Comparison of ENCODE assay signal across 9 cellular contexts in the genomic region with DNA sequence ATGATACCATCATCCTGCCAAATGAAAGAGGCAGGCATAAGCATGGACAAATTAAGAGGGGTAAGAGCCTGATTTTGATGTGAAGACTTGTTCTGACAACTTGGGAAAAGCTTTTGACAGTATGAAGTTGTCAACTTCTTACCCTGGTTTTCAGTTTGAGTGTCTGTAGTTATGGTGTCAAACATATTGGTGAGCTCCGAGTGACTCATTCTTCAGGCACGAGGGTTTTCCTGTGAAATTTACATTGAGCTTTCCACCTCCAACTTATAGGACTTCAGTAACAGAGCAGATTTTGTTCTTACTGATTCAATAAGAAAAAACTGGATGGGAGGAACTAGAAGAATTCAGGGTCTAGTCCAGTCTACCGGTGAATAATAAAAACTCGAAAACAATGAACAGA. TPM values are rescaled to one million over a fixed set of nuclear protein-coding genes. Genes with fewer than 3 reads are reported as not detected.
A peak's percentile ranks its signal among the peaks of the same experiment; 100 is the strongest.
DNase-seq lines count a peak whose midpoint lies in the region; TF ChIP-seq lines count a peak whose summit lies in the region.
"Not testable (repeated sequence)": the region's sequence is repeated elsewhere in the genome, so short reads cannot be mapped to it uniquely, and the experiment has no call there.
"Had no signal": no experiment of that assay in that cellular context is flagged by ENCODE, and none has a peak within 500 bp of the region (broad histone marks: within the 10 kb centered on the region; RNA-seq: fewer than 3 reads in every experiment).

No MANE protein-coding gene starts in this region.

- not testable (repeated sequence) for H3K9me3 Mint-ChIP-seq in MCF 10A (ENCODE audit: unreplicated experiment)

- H3K4me3 Mint-ChIP-seq in MCF 10A (ENCODE audit: unreplicated experiment): not testable (repeated sequence)

- not testable (repeated sequence) for H3K27me3 ChIP-seq in PC-9 (ENCODE audit: insufficient read depth, low read depth); fibroblast of lung (ENCODE audit: control insufficient read depth, insufficient read depth, low read length)

- not testable (repeated sequence) for H3K4me2 ChIP-seq in PC-9; fibroblast of lung (ENCODE audit: extremely low read depth, insufficient read depth, low read length)

- H3K9me2 ChIP-seq in PC-9 (ENCODE audit: insufficient read depth): not testable (repeated sequence)

- not testable (repeated sequence) for H3K4me3 ChIP-seq in PC-9; fibroblast of lung (replicated peaks in 1 of 4; ENCODE audit: control extremely low read depth in 1 of 4, insufficient read depth in 1 of 4, low read depth in 3 of 4, low read length in 4 of 4)

- not testable (repeated sequence) for H3K9ac ChIP-seq in fibroblast of lung (ENCODE audit: insufficient read depth, low read length)

- not testable (repeated sequence) for BruUV-seq in PC-9 (replicated peaks; lab: Mats Ljungman, UMichigan); MCF 10A (replicated peaks; lab: Mats Ljungman, UMichigan)

- not testable (repeated sequence) for H3K79me2 ChIP-seq in PC-9 (ENCODE audit: low read depth); fibroblast of lung (ENCODE audit: control insufficient read depth, insufficient read depth, low read length)

- POLR2A ChIA-PET in PC-9 (lab: Charles Lee; ENCODE audit: unreplicated experiment); MCF 10A (lab: Yijun Ruan, JAX): not testable (repeated sequence)

- not testable (repeated sequence) for H3K9me3 ChIP-seq in PC-9 (ENCODE audit: insufficient read depth, low read depth); fibroblast of lung (ENCODE audit: control insufficient read depth, insufficient read depth, low read depth, low read length)

- H3K27me3 Mint-ChIP-seq in MCF 10A (ENCODE audit: insufficient read depth, unreplicated experiment): not testable (repeated sequence)

- peak overlapping the region; percentile 66 for H3K27ac Mint-ChIP-seq in MCF 10A (ENCODE audit: low read depth, unreplicated experiment)

- not testable (repeated sequence) for H3F3A ChIP-seq in PC-9 (ENCODE audit: insufficient read depth, low read depth)

- CTCF ChIA-PET in PC-9 (lab: Charles Lee) (interaction anchor here (1.2 kb wide), 1 partner anchor 75 kb away, joined by 3 read pairs; no protein-coding TSS in a partner anchor), MCF 10A (lab: Yijun Ruan, JAX) (interaction anchor here (1.2 to 2.2 kb wide), 2 partner anchors 85 to 284 kb away, joined by 3 to 11 read pairs; no protein-coding TSS in a partner anchor)

- not testable (repeated sequence) for H3K4me1 ChIP-seq in PC-9 (replicated peaks; ENCODE audit: insufficient read depth); fibroblast of lung (ENCODE audit: control insufficient read depth, extremely low read depth, insufficient read depth, low read length)

- intact Hi-C loops in PC-9 (cut with micrococcal nuclease; ENCODE audit: unreplicated experiment): not testable (repeated sequence)
- intact Hi-C loops in MCF 10A (cut with micrococcal nuclease): loop anchor here (10.0 kb wide), 1 partner anchor 405 kb away; the partner anchor contains the start of gene PSG4

- H3K27ac ChIP-seq in PC-9; fibroblast of lung (ENCODE audit: insufficient read depth, low read length): not testable (repeated sequence)

- not testable (repeated sequence) for H3K36me3 Mint-ChIP-seq in MCF 10A (ENCODE audit: insufficient read depth, unreplicated experiment)

- H2AFZ ChIP-seq in PC-9; fibroblast of lung (ENCODE audit: low read length): not testable (repeated sequence)

- not testable (repeated sequence) for H3K4me1 Mint-ChIP-seq in MCF 10A (ENCODE audit: insufficient read depth, unreplicated experiment)

- DNase-seq in ELR (ENCODE audit: low read depth) (peak; percentile 85), HS-5 (ENCODE audit: low read depth) (peak; percentile 61), PC-9 (peak; percentile 18 to 56), SW480 (ENCODE audit: low spot score) (peak; percentile 74), MCF 10A (ENCODE audit: unreplicated experiment) (peak; percentile 55), fibroblast of lung (ENCODE audit: low read depth in 2 of 2) (peak; percentile 13 to 41), iris pigment epithelial cell (ENCODE audit: low read depth) (peak; percentile 48)

- H3K36me3 ChIP-seq in PC-9 (ENCODE audit: low read depth); fibroblast of lung (ENCODE audit: control insufficient read depth, insufficient read depth, low read length): not testable (repeated sequence)

- H4K20me1 ChIP-seq in PC-9 (ENCODE audit: insufficient read depth); fibroblast of lung (ENCODE audit: control insufficient read depth, extremely low read depth, insufficient read depth, low read length): not testable (repeated sequence)

- TF ChIP-seq CTCF in PC-9 (conservative IDR thresholded peaks at IDR 0.05); MCF 10A (IDR thresholded peaks at IDR 0.05; ENCODE audit: unreplicated experiment); fibroblast of lung (conservative IDR thresholded peaks at IDR 0.05 in 1 of 2, IDR thresholded peaks at IDR 0.05 in 1 of 2; ENCODE audit: low read depth in 1 of 2, low read length in 2 of 2): not testable (repeated sequence)

RNA-seq across cellular contexts. Expression of gene PSG8, which starts 34.3 kb away (rescaled TPM):
- total RNA-seq in PC-9 (2021): 0.26 TPM in 1 of 2 replicates, not detected in the other
- not detected in 2 replicates for total RNA-seq in MCF 10A (2022)
- total RNA-seq in fibroblast of lung: not detected in 2 replicates
- 0.14 and 0.40 TPM in 2 replicates for polyA plus RNA-seq in fibroblast of lung
- polyA plus RNA-seq in fibroblast of lung (2012): 0.46 and 0.51 TPM in 2 replicates
- 1.3 TPM in 1 of 2 replicates, not detected in the other for polyA minus RNA-seq in fibroblast of lung (ENCODE audit: low replicate concordance)
- total RNA-seq: CD4-positive, CD25-positive, alpha-beta regulatory T cell; GM23338 had no signal
- polyA plus RNA-seq: CD4-positive, CD25-positive, alpha-beta regulatory T cell had no signal

RNA-seq across cellular contexts. Expression of gene PSG3, which starts 59.5 kb away (rescaled TPM):
- not detected in 2 replicates for total RNA-seq in PC-9 (2021)
- not detected in 2 replicates for total RNA-seq in MCF 10A (2022)
- not detected in 2 replicates for total RNA-seq in fibroblast of lung
- polyA plus RNA-seq in fibroblast of lung: 0.27 and 0.51 TPM in 2 replicates
- 0.16 and 0.28 TPM in 2 replicates for polyA plus RNA-seq in fibroblast of lung (2012)
- polyA minus RNA-seq in fibroblast of lung (ENCODE audit: low replicate concordance): not detected in 2 replicates
- total RNA-seq: GM23338 had no signal
- polyA plus RNA-seq: CD4-positive, CD25-positive, alpha-beta regulatory T cell; GM23338 had no signal

Comparison
In these comparisons a context has a peak if more than half of its experiments do, and no peak if none do; other contexts are left out.
1. DNase-seq: peak in every context shown above with its lines; median percentile 85 in ELR; 74 in SW480; 61 in HS-5; 55 in MCF 10A; 48 in iris pigment epithelial cell; 37 in PC-9; 27 in fibroblast of lung.